Comparison of ENCODE assay signal across 8 cellular contexts in genomic region chr4:1347410-1347864, GRCh38. TPM values are rescaled to one million over a fixed set of nuclear protein-coding genes. Genes with fewer than 3 reads are reported as not detected.
DNase-seq lines count a peak whose midpoint lies in the region; ATAC-seq and TF ChIP-seq lines count a peak whose summit lies in the region.

No MANE protein-coding gene starts in this region.

- dilution Hi-C loops in mammary epithelial cell (cut with HindIII; ENCODE audit: low sequenced_read_pairs) = loop anchor here (5.0 kb wide), 2 partner anchors 35 to 40 kb away; no protein-coding TSS in a partner anchor

- CTCF ChIA-PET in mammary epithelial cell (lab: Charles Lee; ENCODE audit: low non-redundant PET) = no interaction called here

- H3K4me3 Mint-ChIP-seq in immature natural killer cell = peak overlapping the region; percentile 89 to 92 (median 91)

- H3K36me3 Mint-ChIP-seq in immature natural killer cell = peaks cover 0 to 8% (median 7%) of the 10 kb centered on the region in 3 donors

- peak overlapping the region; percentile 65 to 77 (median 67) for H3K4me3 ChIP-seq in mammary epithelial cell (replicated peaks in 1 of 3; ENCODE audit: insufficient read depth in 1 of 3, low read depth in 2 of 3, low read length in 3 of 3)
- peak overlapping the region; percentile 83 to 86 (median 85) for H3K4me3 ChIP-seq in skeletal muscle tissue (ENCODE audit: low read length in 3 of 3)

- peaks cover 3 to 15% (median 10%) of the 10 kb centered on the region in 3 donors for H3K27me3 Mint-ChIP-seq in immature natural killer cell (ENCODE audit: low read depth in 3 of 3)

- in situ Hi-C loops in mammary epithelial cell (cut with MboI; ENCODE audit: low sequenced_read_pairs in 2 of 2) = loop anchor here in 1 of 2 donors (10.0 kb wide), 1 partner anchor 53 kb away; no protein-coding TSS in a partner anchor

- H3K27ac Mint-ChIP-seq in immature natural killer cell = peak overlapping the region; percentile 89 to 98 (median 96)

- intact Hi-C loops in mammary epithelial cell (cut with micrococcal nuclease) = loop anchor here (1.0 to 10.0 kb wide), 6 partner anchors 17 to 377 kb away; partner anchors contain the start of genes TACC3 and TMEM129

- H3K27ac ChIP-seq in mammary epithelial cell (ENCODE audit: insufficient read depth, low read depth, low read length) = peak overlapping the region; percentile 89
- peak overlapping the region; percentile 91 for H3K27ac ChIP-seq in skeletal muscle tissue (ENCODE audit: low read depth, low read length)

- peak overlapping the region; percentile 89 for H3K4me2 ChIP-seq in mammary epithelial cell (ENCODE audit: insufficient read depth, low read depth, low read length)

- peak overlapping the region; percentile 86 for H3K9ac ChIP-seq in mammary epithelial cell (ENCODE audit: insufficient read depth, low read length)
- peak overlapping the region; percentile 83 to 90 (median 90) for H3K9ac ChIP-seq in skeletal muscle tissue (ENCODE audit: low read depth in 1 of 3, low read length in 3 of 3)

- H3K9me3 ChIP-seq in mammary epithelial cell (replicated peaks; ENCODE audit: insufficient read depth, low read length) = no peaks in the 10 kb centered on the region
- no peaks in the 10 kb centered on the region for H3K9me3 ChIP-seq in skeletal muscle tissue (ENCODE audit: control insufficient read depth in 3 of 3, low read length in 3 of 3)

- no peaks in the 10 kb centered on the region for H3K27me3 ChIP-seq in mammary epithelial cell (ENCODE audit: insufficient read depth, low read length)
- H3K27me3 ChIP-seq in skeletal muscle tissue (ENCODE audit: control insufficient read depth in 3 of 3, insufficient read depth in 3 of 3, low read length in 3 of 3) = no peaks in the 10 kb centered on the region

- BruUV-seq in mammary epithelial cell (replicated peaks; lab: Mats Ljungman, UMichigan) = no TSS peak

- H3K36me3 ChIP-seq in mammary epithelial cell (ENCODE audit: insufficient read depth, low read length) = peaks cover 4% of the 10 kb centered on the region
- H3K36me3 ChIP-seq in skeletal muscle tissue (ENCODE audit: control insufficient read depth in 3 of 3, insufficient read depth in 3 of 3, low read length in 3 of 3) = peaks cover 16 to 17% (median 16%) of the 10 kb centered on the region in 3 donors

- peak; percentile 13 for ATAC-seq in HG03575 (IDR thresholded peaks at IDR 0.05; ENCODE audit: extremely low read depth, insufficient number of reproducible peaks, low FRiP score, unreplicated experiment)
- ATAC-seq in SK-N-SH treated with all-trans-retinoic acid at 6 μM for 48 hours = peak; percentile 53

- DNase-seq in ELR (ENCODE audit: low read depth) (peak; percentile 84), GM20000 (ENCODE audit: low spot score) (peak; percentile 82), mammary epithelial cell (peak; percentile 73), immature natural killer cell (peak in 1 of 3 donors; percentile 58), DMS114 treated with DMSO at 0.1 percent for 48 hours (lab: John Stamatoyannopoulos, UW; ENCODE audit: unreplicated experiment) (no peak)

- no peak for TF ChIP-seq CTCF in GM20000 (IDR thresholded peaks at IDR 0.05; ENCODE audit: extremely low read depth, missing control alignments)
- TF ChIP-seq CTCF in mammary epithelial cell (conservative IDR thresholded peaks at IDR 0.05 in 1 of 2, IDR thresholded peaks at IDR 0.05 in 1 of 2; ENCODE audit: extremely low read depth in 1 of 2, insufficient read depth in 1 of 2, low read depth in 1 of 2, low read length in 2 of 2) = no peak

- WGBS in mammary epithelial cell (ENCODE audit: low coverage, missing lambda C conversion rate) = 1% methylated on average over 27 of the region's 43 CpGs

- peaks cover 36% of the 10 kb centered on the region for H3K79me2 ChIP-seq in mammary epithelial cell (ENCODE audit: insufficient read depth, low read length)

- no peaks in the 10 kb centered on the region for H4K20me1 ChIP-seq in mammary epithelial cell (ENCODE audit: insufficient read depth, low read length)

- no peaks in the 10 kb centered on the region for H3K9me3 Mint-ChIP-seq in immature natural killer cell

- peak overlapping the region; percentile 67 for H2AFZ ChIP-seq in mammary epithelial cell (ENCODE audit: low read depth, low read length)

- peaks cover 39 to 46% of the 10 kb centered on the region in 2 donors for H3K4me1 Mint-ChIP-seq in immature natural killer cell

- H3K4me1 ChIP-seq in mammary epithelial cell (ENCODE audit: insufficient read depth, low read length) (peaks cover 25% of the 10 kb centered on the region), skeletal muscle tissue (ENCODE audit: control insufficient read depth in 3 of 3, insufficient read depth in 3 of 3, low read length in 3 of 3) (peaks cover 18 to 33% (median 21%) of the 10 kb centered on the region in 3 donors)

TF ChIP-seq in SK-N-SH treated with all-trans-retinoic acid at 6 μM for 48 hours, 23 proteins besides CTCF, POLR2A, EP300 and RAD21:
- TF ChIP-seq ZFP3 (CRISPR knock-in tag; IDR thresholded peaks at IDR 0.05) = 0 out of 2 replicates have a peak, but pooled peaks have one; percentile 34
- no peak for TF ChIP-seq ISL1 (CRISPR knock-in tag; IDR thresholded peaks at IDR 0.05)

RNA-seq across cellular contexts. Expression of gene UVSSA, which starts 0.4 kb away (rescaled TPM):
- total RNA-seq in mammary epithelial cell (10 to 100 TPM; 11.8 to 33.2 TPM), skeletal muscle tissue (2.6 TPM)
- polyA plus RNA-seq in mammary epithelial cell (6.2 TPM), immature natural killer cell (1 to 10 TPM; 3.2 to 7.0 (median 4.0) TPM)
- polyA minus RNA-seq in mammary epithelial cell = 5.6 TPM

RNA-seq across cellular contexts. Expression of gene MAEA, which starts 57.7 kb away (rescaled TPM):
- 100 to 1,000 TPM in 1 of 2 donors, 10 to 100 TPM in 1; 80.4 to 109 TPM for total RNA-seq in mammary epithelial cell
- polyA plus RNA-seq in mammary epithelial cell = 120 TPM
- 86.1 TPM for polyA minus RNA-seq in mammary epithelial cell
- 10 to 100 TPM; 60.7 to 76.0 (median 72.9) TPM for polyA plus RNA-seq in immature natural killer cell
- 24.5 TPM for total RNA-seq in skeletal muscle tissue

RNA-seq across cellular contexts. Expression of gene NKX1-1, which starts 58.8 kb away (rescaled TPM):
- total RNA-seq in mammary epithelial cell = not detected
- not detected for polyA plus RNA-seq in mammary epithelial cell
- not detected for polyA minus RNA-seq in mammary epithelial cell
- polyA plus RNA-seq in immature natural killer cell = not detected
- not detected for total RNA-seq in skeletal muscle tissue
